In the genomic region with DNA sequence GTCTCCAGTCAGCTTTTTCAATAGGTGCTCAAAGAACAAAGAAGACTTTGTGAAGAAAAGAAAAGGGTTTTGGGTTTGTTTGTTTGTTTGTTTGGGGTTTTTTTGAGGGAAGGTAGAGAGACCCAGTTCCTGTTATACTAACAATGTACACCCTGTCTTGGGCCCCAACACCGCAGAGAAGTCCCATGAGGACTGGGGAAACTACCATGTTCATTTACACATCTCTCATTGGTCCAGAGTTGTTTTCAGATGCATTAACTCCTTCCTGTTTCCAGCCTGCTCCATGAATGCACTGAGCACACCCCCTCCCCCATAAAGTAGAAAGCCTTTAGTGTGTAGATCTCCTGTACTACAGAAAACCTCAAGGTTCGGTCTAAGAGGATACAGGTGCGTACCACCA, we compare ENCODE assay signal across 16 cellular contexts. TPM values are rescaled to one million over a fixed set of nuclear protein-coding genes. Genes with fewer than 3 reads are reported as not detected.
DNase-seq lines count a peak whose midpoint lies in the region; ATAC-seq and TF ChIP-seq lines count a peak whose summit lies in the region.
"Had no signal": no experiment of that assay in that cellular context is flagged by ENCODE, and none has a peak within 500 bp of the region (broad histone marks: within the 10 kb centered on the region; RNA-seq: fewer than 3 reads in every experiment).

No MANE protein-coding gene starts in this region.

- ATAC-seq in GM19438 (IDR thresholded peaks at IDR 0.05; ENCODE audit: low read depth, unreplicated experiment) (peak; percentile 93), HG02885 (IDR thresholded peaks at IDR 0.05; ENCODE audit: poor library complexity, unreplicated experiment) (peak; percentile 75), HG03571 (IDR thresholded peaks at IDR 0.05; ENCODE audit: unreplicated experiment) (peak; percentile 89)

- no peak for TF ChIP-seq CTCF in GM13977 (IDR thresholded peaks at IDR 0.05; ENCODE audit: extremely low read depth, insufficient read depth, missing control alignments)

- in situ Hi-C loops in GM13977 (cut with MboI; ENCODE audit: low pct_unique_long_range_greater_than_20kb, low sequenced_read_pairs, unreplicated experiment): no loop called here

- peak; percentile 45 for DNase-seq in GM13977 (ENCODE audit: low spot score)
- no peak for DNase-seq in NCI-H146 treated with DMSO at 0.1 percent for 48 hours (lab: John Stamatoyannopoulos, UW; ENCODE audit: unreplicated experiment)
- no peak for DNase-seq in stimulated activated CD4-positive, alpha-beta T cell treated with anti-CD3 and anti-CD28 coated beads, Interleukin-15, amount 100 ng/mL, for 24 hours
- DNase-seq in occipital lobe (lab: John Stamatoyannopoulos, UW): no peak
- no peak for DNase-seq in mucosa of gallbladder (ENCODE audit: low spot score)
- DNase-seq: activated CD4-positive, CD25-positive, alpha-beta regulatory T cell; colonic mucosa; DND-41; KG1; midbrain; NCI-H2029; posterior cingulate gyrus; SK-N-SH had no signal

RNA-seq across cellular contexts. Expression of a gene that starts 51.1 kb away (rescaled TPM):
- 48.7 TPM for total RNA-seq in occipital lobe
- 1.5 TPM for total RNA-seq in mucosa of gallbladder

Comparison
In these comparisons a context has a peak if more than half of its experiments do, and no peak if none do; other contexts are left out.
1. RNA of a gene that starts 51.1 kb away (total RNA-seq): 48.7 TPM in occipital lobe (single experiment); 1.5 TPM in mucosa of gallbladder (single experiment); every median in the first group is over 10 times any median in the second.
2. Peak in every context shown above with its lines, with median percentiles within 50 percentile points of each other: ATAC-seq.